Comparison of ENCODE assay signal across 26 cellular contexts in the genomic region with DNA sequence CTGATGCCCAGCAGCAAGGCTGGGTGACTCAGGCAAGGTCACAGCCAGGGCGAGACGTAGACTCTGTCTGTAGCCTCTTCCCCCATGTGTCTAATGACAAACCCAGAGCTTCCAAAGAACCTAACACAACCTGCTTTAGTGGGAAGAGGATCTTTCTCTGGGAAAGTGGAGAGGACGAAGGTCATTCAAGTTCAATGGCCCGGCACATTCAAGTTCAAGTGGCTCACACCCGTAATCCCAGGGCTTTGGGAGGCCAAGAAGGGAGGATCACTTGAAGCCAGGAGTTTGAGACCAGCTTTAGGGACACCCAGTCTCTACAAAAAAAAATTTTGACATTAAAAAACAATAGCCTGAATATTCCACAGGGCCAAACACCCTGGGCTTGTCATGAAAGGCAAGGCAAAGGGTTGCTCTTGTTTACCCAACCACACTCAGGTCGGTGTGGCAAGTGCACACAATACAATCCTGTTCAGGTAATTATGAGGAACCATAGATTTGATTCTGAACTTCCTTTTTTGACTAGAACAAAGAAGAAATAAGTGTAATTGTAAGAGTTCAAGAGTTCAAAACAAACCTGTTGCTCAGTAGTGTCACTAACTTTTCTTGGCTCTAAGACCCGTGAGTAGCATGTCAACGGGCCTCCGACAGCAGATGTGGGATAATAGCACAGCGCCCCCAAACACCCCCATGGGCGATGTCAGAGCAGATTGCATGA. TPM values are rescaled to one million over a fixed set of nuclear protein-coding genes. Genes with fewer than 3 reads are reported as not detected.
A peak's percentile ranks its signal among the peaks of the same experiment; 100 is the strongest.
DNase-seq lines count a peak whose midpoint lies in the region; ATAC-seq, FAIRE-seq and TF ChIP-seq lines count a peak whose summit lies in the region.
"Had no signal": no experiment of that assay in that cellular context is flagged by ENCODE, and none has a peak within 500 bp of the region (broad histone marks: within the 10 kb centered on the region; RNA-seq: fewer than 3 reads in every experiment).

No MANE protein-coding gene starts in this region.

- H3K27me3 ChIP-seq in astrocyte (ENCODE audit: insufficient read depth, low read length): no peaks in the 10 kb centered on the region
- H3K27me3 ChIP-seq: esophagus squamous epithelium had no signal

- peak; percentile 68 for ATAC-seq in memory B cell (ENCODE audit: low read depth)
- ATAC-seq in GM19395 (IDR thresholded peaks at IDR 0.05; ENCODE audit: unreplicated experiment): no peak
- ATAC-seq in HG02763 (IDR thresholded peaks at IDR 0.05; ENCODE audit: unreplicated experiment): no peak
- ATAC-seq in left ventricle myocardium superior: no peak

- no peak overlapping the region for H3K4me3 ChIP-seq in HEK293 (ENCODE audit: low read depth, low read length)
- H3K4me3 ChIP-seq in astrocyte (ENCODE audit: insufficient read depth, low read depth, low read length): no peak overlapping the region
- H3K4me3 ChIP-seq: esophagus squamous epithelium, PC-9 had no signal

- H3K9me3 ChIP-seq in HEK293 (ENCODE audit: control insufficient read depth, insufficient read depth, low read depth, low read length): no peaks in the 10 kb centered on the region
- no peaks in the 10 kb centered on the region for H3K9me3 ChIP-seq in astrocyte (ENCODE audit: insufficient read depth, low read depth, low read length)
- H3K9me3 ChIP-seq: esophagus squamous epithelium had no signal

- H3K36me3 Mint-ChIP-seq in astrocyte (ENCODE audit: low read depth, unreplicated experiment) (no peaks in the 10 kb centered on the region), memory B cell (no peaks in the 10 kb centered on the region)
- H3K36me3 Mint-ChIP-seq: CD8-positive, alpha-beta memory T cell had no signal

- H2AFZ ChIP-seq in astrocyte (ENCODE audit: low read depth, low read length): no peak overlapping the region
- H2AFZ ChIP-seq: PC-9 had no signal

- H3K4me1 ChIP-seq in HEK293 (ENCODE audit: control insufficient read depth, insufficient read depth, low read length) (peaks cover 3% of the 10 kb centered on the region; the same call in 1 of the 2 replicates), astrocyte (ENCODE audit: insufficient read depth, low read length) (peaks cover 4% of the 10 kb centered on the region)

- intact Hi-C loops in left ventricle myocardium superior (cut with micrococcal nuclease): no loop called here

- H3K4me1 Mint-ChIP-seq in astrocyte (ENCODE audit: low read depth, unreplicated experiment) (peaks cover 8% of the 10 kb centered on the region), memory B cell (peaks cover 9% of the 10 kb centered on the region)

- DNase-seq in EH (ENCODE audit: low read depth) (peak; percentile 48), astrocyte (ENCODE audit: low read depth) (no peak), memory B cell (ENCODE audit: low spot score in 2 of 2) (no peak), left ventricle myocardium superior (no peak)
- no peak for DNase-seq in activated naive CD4-positive, alpha-beta T cell (lab: John Stamatoyannopoulos, UW)
- DNase-seq: activated CD4-positive, CD25-positive, alpha-beta regulatory T cell; activated CD8-positive, alpha-beta memory T cell treated with anti-CD3 and anti-CD28 coated beads for 24 hours; activated naive CD4-positive, alpha-beta T cell treated with anti-CD3 and anti-CD28 coated beads, Interleukin-2, amount 50 U/mL, for 16 hours; activated T-cell treated with anti-CD3 and anti-CD28 coated beads, Interleukin-2, amount 50 U/mL, for 48 hours; anterior cingulate cortex; CD8-positive, alpha-beta memory T cell; cerebellar nuclear complex; effector CD8-positive, alpha-beta T cell; esophagus squamous epithelium; kidney glomerular epithelial cell; NCI-H2171 treated with DMSO at 0.1 percent for 48 hours; NCI-H69; PC-9; stimulated activated CD4-positive, alpha-beta T cell treated with anti-CD3 and anti-CD28 coated beads, Interleukin-1b, Interleukin-23, amount 100 ng/mL, for 48 hours; stimulated activated naive CD4-positive, alpha-beta T cell had no signal

- POLR2A ChIA-PET in HEK293 (lab: Yijun Ruan, JAX): interaction anchor here (1.0 kb wide), 1 partner anchor 54 kb away, joined by 3 read pairs; a partner anchor contains a TSS

- H3K9ac ChIP-seq in astrocyte (ENCODE audit: low read length): no peak overlapping the region

- no peaks in the 10 kb centered on the region for H4K20me1 ChIP-seq in astrocyte (ENCODE audit: insufficient read depth, low read length)

- H3K9me3 Mint-ChIP-seq in astrocyte (ENCODE audit: unreplicated experiment): no peaks in the 10 kb centered on the region
- H3K9me3 Mint-ChIP-seq in memory B cell: peaks cover 2% of the 10 kb centered on the region
- H3K9me3 Mint-ChIP-seq: CD8-positive, alpha-beta memory T cell; T-helper 2 cell treated with Interferon-gamma antibody and Interleukin-4, amounts not matched to agents 5 μg/mL and 100 μg/mL, for 36 hours had no signal

- no peaks in the 10 kb centered on the region for H3K27me3 Mint-ChIP-seq in astrocyte (ENCODE audit: low read depth, unreplicated experiment)
- H3K27me3 Mint-ChIP-seq in memory B cell: no peaks in the 10 kb centered on the region
- H3K27me3 Mint-ChIP-seq: CD8-positive, alpha-beta memory T cell had no signal

- H3K4me2 ChIP-seq in astrocyte (ENCODE audit: low read length): no peak overlapping the region
- H3K4me2 ChIP-seq: PC-9 had no signal

- H3K27ac Mint-ChIP-seq in astrocyte (ENCODE audit: unreplicated experiment): peak overlapping the region; percentile 28
- no peak overlapping the region for H3K27ac Mint-ChIP-seq in memory B cell
- H3K27ac Mint-ChIP-seq: CD8-positive, alpha-beta memory T cell; progenitor cell of endocrine pancreas; T-helper 2 cell treated with Interferon-gamma antibody and Interleukin-4, amounts not matched to agents 5 μg/mL and 100 μg/mL, for 36 hours had no signal

- TF ChIP-seq CTCF in HEK293 (tag by site-specific recombination; IDR thresholded peaks at IDR 0.05): no peak
- TF ChIP-seq CTCF in astrocyte (IDR thresholded peaks at IDR 0.05; ENCODE audit: insufficient read depth, low read depth, low read length): no peak

- H3K79me2 ChIP-seq in astrocyte (ENCODE audit: insufficient read depth, low read length): no peaks in the 10 kb centered on the region

- H3K27ac ChIP-seq in HEK293 (ENCODE audit: extremely low read depth, low read depth, low read length) (no peak overlapping the region), astrocyte (ENCODE audit: low read depth, low read length) (no peak overlapping the region)
- H3K27ac ChIP-seq: esophagus squamous epithelium, PC-9 had no signal

- H3K36me3 ChIP-seq in HEK293 (ENCODE audit: control insufficient read depth in 2 of 2, insufficient read depth in 1 of 2, low read length in 2 of 2): no peaks in the 10 kb centered on the region
- no peaks in the 10 kb centered on the region for H3K36me3 ChIP-seq in astrocyte (ENCODE audit: insufficient read depth, low read length)
- H3K36me3 ChIP-seq: esophagus squamous epithelium had no signal

- CTCF ChIA-PET in HEK293 (lab: Yijun Ruan, JAX): no interaction called here

- FAIRE-seq in astrocyte (lab: Jason Lieb, UNC): no peak
- FAIRE-seq: H54 had no signal

- H3K4me3 Mint-ChIP-seq in astrocyte (ENCODE audit: unreplicated experiment) (no peak overlapping the region), memory B cell (no peak overlapping the region)
- H3K4me3 Mint-ChIP-seq: T-helper 2 cell treated with Interferon-gamma antibody and Interleukin-4, amounts not matched to agents 5 μg/mL and 100 μg/mL, for 36 hours had no signal

TF ChIP-seq in HEK293, 187 proteins besides CTCF, POLR2A, EP300 and RAD21:
- TF ChIP-seq ZNF473 (tag by site-specific recombination; IDR thresholded peaks at IDR 0.05) (no peak), GFI1B (tag by site-specific recombination; IDR thresholded peaks at IDR 0.05) (no peak), SCRT2 (tag by site-specific recombination; IDR thresholded peaks at IDR 0.05) (peak; percentile 36; the same call in 1 of the 2 replicates), HOXD13 (CRISPR knock-in tag; IDR thresholded peaks at IDR 0.05; ENCODE audit: borderline replicate concordance) (no peak)
- TF ChIP-seq, protein P1, sequence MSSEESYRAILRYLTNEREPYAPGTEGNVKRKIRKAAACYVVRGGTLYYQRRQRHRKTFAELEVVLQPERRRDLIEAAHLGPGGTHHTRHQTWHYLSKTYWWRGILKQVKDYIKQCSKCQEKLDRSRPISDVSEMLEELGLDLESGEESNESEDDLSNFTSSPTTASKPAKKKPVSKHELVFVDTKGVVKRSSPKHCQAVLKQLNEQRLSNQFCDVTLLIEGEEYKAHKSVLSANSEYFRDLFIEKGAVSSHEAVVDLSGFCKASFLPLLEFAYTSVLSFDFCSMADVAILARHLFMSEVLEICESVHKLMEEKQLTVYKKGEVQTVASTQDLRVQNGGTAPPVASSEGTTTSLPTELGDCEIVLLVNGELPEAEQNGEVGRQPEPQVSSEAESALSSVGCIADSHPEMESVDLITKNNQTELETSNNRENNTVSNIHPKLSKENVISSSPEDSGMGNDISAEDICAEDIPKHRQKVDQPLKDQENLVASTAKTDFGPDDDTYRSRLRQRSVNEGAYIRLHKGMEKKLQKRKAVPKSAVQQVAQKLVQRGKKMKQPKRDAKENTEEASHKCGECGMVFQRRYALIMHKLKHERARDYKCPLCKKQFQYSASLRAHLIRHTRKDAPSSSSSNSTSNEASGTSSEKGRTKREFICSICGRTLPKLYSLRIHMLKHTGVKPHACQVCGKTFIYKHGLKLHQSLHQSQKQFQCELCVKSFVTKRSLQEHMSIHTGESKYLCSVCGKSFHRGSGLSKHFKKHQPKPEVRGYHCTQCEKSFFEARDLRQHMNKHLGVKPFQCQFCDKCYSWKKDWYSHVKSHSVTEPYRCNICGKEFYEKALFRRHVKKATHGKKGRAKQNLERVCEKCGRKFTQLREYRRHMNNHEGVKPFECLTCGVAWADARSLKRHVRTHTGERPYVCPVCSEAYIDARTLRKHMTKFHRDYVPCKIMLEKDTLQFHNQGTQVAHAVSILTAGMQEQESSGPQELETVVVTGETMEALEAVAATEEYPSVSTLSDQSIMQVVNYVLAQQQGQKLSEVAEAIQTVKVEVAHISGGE (tag by site-specific recombination; conservative IDR thresholded peaks at IDR 0.05; ENCODE audit: low read depth): no peak
- TF ChIP-seq, protein P2, sequence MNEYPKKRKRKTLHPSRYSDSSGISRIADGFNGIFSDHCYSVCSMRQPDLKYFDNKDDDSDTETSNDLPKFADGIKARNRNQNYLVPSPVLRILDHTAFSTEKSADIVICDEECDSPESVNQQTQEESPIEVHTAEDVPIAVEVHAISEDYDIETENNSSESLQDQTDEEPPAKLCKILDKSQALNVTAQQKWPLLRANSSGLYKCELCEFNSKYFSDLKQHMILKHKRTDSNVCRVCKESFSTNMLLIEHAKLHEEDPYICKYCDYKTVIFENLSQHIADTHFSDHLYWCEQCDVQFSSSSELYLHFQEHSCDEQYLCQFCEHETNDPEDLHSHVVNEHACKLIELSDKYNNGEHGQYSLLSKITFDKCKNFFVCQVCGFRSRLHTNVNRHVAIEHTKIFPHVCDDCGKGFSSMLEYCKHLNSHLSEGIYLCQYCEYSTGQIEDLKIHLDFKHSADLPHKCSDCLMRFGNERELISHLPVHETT (tag by site-specific recombination; IDR thresholded peaks at IDR 0.05): no peak

RNA-seq across cellular contexts. Expression of a gene that starts 53.9 kb away (rescaled TPM):
- total RNA-seq in astrocyte (250 and 319 TPM in 2 replicates), left ventricle myocardium superior (62.0 TPM)
